21 cellular contexts compared by ENCODE assay signal in genomic region chr2:230657906-230658305, GRCh38. TPM values are rescaled to one million over a fixed set of nuclear protein-coding genes. Genes with fewer than 3 reads are reported as not detected.
DNase-seq lines count a peak whose midpoint lies in the region; ATAC-seq and TF ChIP-seq lines count a peak whose summit lies in the region.
"Had no signal": no experiment of that assay in that cellular context is flagged by ENCODE, and none has a peak within 500 bp of the region (broad histone marks: within the 10 kb centered on the region; RNA-seq: fewer than 3 reads in every experiment).

No MANE protein-coding gene starts in this region.

- intact Hi-C loops in activated CD4-positive, alpha-beta T cell treated with anti-CD3 and anti-CD28 coated beads, Interleukin-2, amount 10 ng/mL, durations not matched to agents 24 days and 14 days (cut with micrococcal nuclease), result loop anchor here (2.0 to 5.0 kb wide), 4 partner anchors 75 to 423 kb away; no protein-coding TSS in a partner anchor
- intact Hi-C loops in activated CD8-positive, alpha-beta T cell treated with anti-CD3 and anti-CD28 coated beads for 36 hours (cut with micrococcal nuclease), result no loop called here
- intact Hi-C loops in lower lobe of right lung (cut with DNase I), result no loop called here

- H3K4me3 ChIP-seq in GM12865 (ENCODE audit: low read depth, low read length) (peak overlapping the region; percentile 59), lower lobe of right lung (no peak overlapping the region)
- H3K4me3 ChIP-seq: SJSA1, upper lobe of right lung had no signal

- no peak overlapping the region for H3K27ac ChIP-seq in lower lobe of right lung
- H3K27ac ChIP-seq: SJSA1 had no signal

- ATAC-seq in activated CD8-positive, alpha-beta T cell treated with anti-CD3 and anti-CD28 coated beads for 36 hours, result no peak
- no peak for ATAC-seq in memory B cell (ENCODE audit: low read depth)
- ATAC-seq in lower lobe of right lung, result no peak
- ATAC-seq: heart right ventricle, upper lobe of right lung had no signal

- peaks cover 9% of the 10 kb centered on the region for H3K36me3 Mint-ChIP-seq in activated CD4-positive, alpha-beta T cell treated with anti-CD3 and anti-CD28 coated beads, Interleukin-2, amount 10 ng/mL, durations not matched to agents 24 days and 14 days (ENCODE audit: low read depth)
- peaks cover under 1% of the 10 kb centered on the region for H3K36me3 Mint-ChIP-seq in activated CD8-positive, alpha-beta T cell treated with anti-CD3 and anti-CD28 coated beads for 36 hours (ENCODE audit: low read depth)
- no peaks in the 10 kb centered on the region for H3K36me3 Mint-ChIP-seq in memory B cell
- no peaks in the 10 kb centered on the region for H3K36me3 Mint-ChIP-seq in osteocyte (ENCODE audit: unreplicated experiment)

- peak overlapping the region; percentile 98 for H3K27ac Mint-ChIP-seq in activated CD4-positive, alpha-beta T cell treated with anti-CD3 and anti-CD28 coated beads, Interleukin-2, amount 10 ng/mL, durations not matched to agents 24 days and 14 days
- peak overlapping the region; percentile 97 for H3K27ac Mint-ChIP-seq in activated CD8-positive, alpha-beta T cell treated with anti-CD3 and anti-CD28 coated beads for 36 hours
- H3K27ac Mint-ChIP-seq in memory B cell, result peak overlapping the region; percentile 26
- H3K27ac Mint-ChIP-seq in osteocyte (ENCODE audit: unreplicated experiment), result no peak overlapping the region
- H3K27ac Mint-ChIP-seq: endodermal cell had no signal

- no peaks in the 10 kb centered on the region for H3K9me3 ChIP-seq in lower lobe of right lung
- H3K9me3 ChIP-seq: heart right ventricle, SJSA1, upper lobe of right lung had no signal

- no peaks in the 10 kb centered on the region for H3K36me3 ChIP-seq in lower lobe of right lung
- H3K36me3 ChIP-seq: heart right ventricle, SJSA1, upper lobe of right lung had no signal

- POLR2A ChIA-PET in activated CD8-positive, alpha-beta T cell treated with anti-CD3 and anti-CD28 coated beads for 36 hours (lab: Charles Lee), result interaction anchor here (0.6 to 4.9 kb wide), 8 partner anchors 8 to 141 kb away, joined by 3 to 54 read pairs (median 6); partner anchors contain the start of gene CAB39

- H3K4me1 Mint-ChIP-seq in activated CD4-positive, alpha-beta T cell treated with anti-CD3 and anti-CD28 coated beads, Interleukin-2, amount 10 ng/mL, durations not matched to agents 24 days and 14 days, result peaks cover 73% of the 10 kb centered on the region
- H3K4me1 Mint-ChIP-seq in activated CD8-positive, alpha-beta T cell treated with anti-CD3 and anti-CD28 coated beads for 36 hours (ENCODE audit: low read depth), result peaks cover 90% of the 10 kb centered on the region
- H3K4me1 Mint-ChIP-seq in memory B cell (peaks cover 42% of the 10 kb centered on the region), osteocyte (ENCODE audit: unreplicated experiment) (no peaks in the 10 kb centered on the region)

- no peaks in the 10 kb centered on the region for H3K27me3 Mint-ChIP-seq in activated CD4-positive, alpha-beta T cell treated with anti-CD3 and anti-CD28 coated beads, Interleukin-2, amount 10 ng/mL, durations not matched to agents 24 days and 14 days
- no peaks in the 10 kb centered on the region for H3K27me3 Mint-ChIP-seq in activated CD8-positive, alpha-beta T cell treated with anti-CD3 and anti-CD28 coated beads for 36 hours
- H3K27me3 Mint-ChIP-seq in memory B cell (no peaks in the 10 kb centered on the region), osteocyte (ENCODE audit: unreplicated experiment) (no peaks in the 10 kb centered on the region)

- DNase-seq in activated CD4-positive, alpha-beta T cell treated with anti-CD3 and anti-CD28 coated beads, Interleukin-2, amount 10 ng/mL, durations not matched to agents 24 days and 14 days, result peak; percentile 66
- DNase-seq in activated CD4-positive, alpha-beta T cell treated with anti-CD3 and anti-CD28 coated beads for 48 hours, result no peak
- DNase-seq in GM12865 (ENCODE audit: low read depth) (no peak), memory B cell (ENCODE audit: low spot score in 2 of 2) (no peak), lower lobe of right lung (no peak), osteocyte (ENCODE audit: extremely low spot score, unreplicated experiment) (no peak), dedifferentiated amniotic fluid mesenchymal stem cell (ENCODE audit: extremely low spot score) (no peak)
- no peak for DNase-seq in activated CD8-positive, alpha-beta T cell treated with anti-CD3 and anti-CD28 coated beads for 36 hours
- DNase-seq: 8988T; amniotic stem cell; central memory CD4-positive, alpha-beta T cell; DMS53; endodermal cell; heart right ventricle; NCI-H1436 treated with DMSO at 0.1 percent for 48 hours; NCI-H2171 treated with DMSO at 0.1 percent for 48 hours; NCI-H748 treated with DMSO at 0.1 percent for 48 hours; stimulated activated CD4-positive, alpha-beta T cell treated with anti-CD3 and anti-CD28 coated beads, Interleukin-12 subunit alpha, Interleukin-12 subunit beta, amount 100 ng/mL, for 4 hours; stimulated activated naive CD4-positive, alpha-beta T cell treated with Interleukin-2 at 50 U/mL for 16 hours; upper lobe of right lung had no signal

- peak overlapping the region; percentile 88 for H3K4me3 Mint-ChIP-seq in activated CD4-positive, alpha-beta T cell treated with anti-CD3 and anti-CD28 coated beads, Interleukin-2, amount 10 ng/mL, durations not matched to agents 24 days and 14 days
- H3K4me3 Mint-ChIP-seq in activated CD8-positive, alpha-beta T cell treated with anti-CD3 and anti-CD28 coated beads for 36 hours, result peak overlapping the region; percentile 71
- H3K4me3 Mint-ChIP-seq in memory B cell (no peak overlapping the region), osteocyte (ENCODE audit: unreplicated experiment) (no peak overlapping the region)
- H3K4me3 Mint-ChIP-seq: endodermal cell had no signal

- no peaks in the 10 kb centered on the region for H3K27me3 ChIP-seq in lower lobe of right lung (ENCODE audit: low read depth)
- H3K27me3 ChIP-seq: heart right ventricle, SJSA1, upper lobe of right lung had no signal

- TF ChIP-seq CTCF in GM12865 (IDR thresholded peaks at IDR 0.05; ENCODE audit: insufficient read depth, low read depth, low read length, missing control alignments), result no peak
- TF ChIP-seq CTCF in activated CD8-positive, alpha-beta T cell treated with anti-CD3 and anti-CD28 coated beads for 36 hours (IDR thresholded peaks at IDR 0.05), result no peak
- TF ChIP-seq CTCF in lower lobe of right lung (IDR thresholded peaks at IDR 0.05), result no peak
- no peak for TF ChIP-seq CTCF in osteocyte (IDR thresholded peaks at IDR 0.05)

- no peaks in the 10 kb centered on the region for H3K9me3 Mint-ChIP-seq in activated CD4-positive, alpha-beta T cell treated with anti-CD3 and anti-CD28 coated beads, Interleukin-2, amount 10 ng/mL, durations not matched to agents 24 days and 14 days
- no peaks in the 10 kb centered on the region for H3K9me3 Mint-ChIP-seq in activated CD8-positive, alpha-beta T cell treated with anti-CD3 and anti-CD28 coated beads for 36 hours
- H3K9me3 Mint-ChIP-seq in memory B cell (no peaks in the 10 kb centered on the region), osteocyte (ENCODE audit: unreplicated experiment) (no peaks in the 10 kb centered on the region)
- H3K9me3 Mint-ChIP-seq: endodermal cell had no signal

- CTCF ChIA-PET in activated CD8-positive, alpha-beta T cell treated with anti-CD3 and anti-CD28 coated beads for 36 hours (lab: Charles Lee), result interaction anchor here (0.8 to 3.3 kb wide), 5 partner anchors 8 to 141 kb away, joined by 3 to 15 read pairs (median 4); no protein-coding TSS in a partner anchor

- H3K4me1 ChIP-seq in lower lobe of right lung, result peaks cover 42% of the 10 kb centered on the region
- H3K4me1 ChIP-seq: SJSA1 had no signal

RNA-seq across cellular contexts. Expression of gene CAB39, which starts 54.7 kb away (rescaled TPM):
- 166 and 168 TPM in 2 replicates for total RNA-seq in activated CD4-positive, alpha-beta T cell treated with anti-CD3 and anti-CD28 coated beads, Interleukin-2, amount 10 ng/mL, durations not matched to agents 24 days and 14 days
- total RNA-seq in activated CD8-positive, alpha-beta T cell treated with anti-CD3 and anti-CD28 coated beads for 36 hours, result 100 to 1,000 TPM; 119 to 120 TPM
- total RNA-seq in lower lobe of right lung (78.7 TPM), osteocyte (40.8 and 43.2 TPM in 2 replicates)

Comparison
In these comparisons a context has a peak if more than half of its experiments do, and no peak if none do; other contexts are left out.
1. H3K4me3 Mint-ChIP-seq: peak in activated CD4-positive, alpha-beta T cell treated with anti-CD3 and anti-CD28 coated beads, Interleukin-2, amount 10 ng/mL, durations not matched to agents 24 days and 14 days (single experiment) and activated CD8-positive, alpha-beta T cell treated with anti-CD3 and anti-CD28 coated beads for 36 hours (single experiment); none in memory B cell (single experiment) and osteocyte (single experiment).